Comparison of ENCODE assay signal across 18 cellular contexts in the genomic region with DNA sequence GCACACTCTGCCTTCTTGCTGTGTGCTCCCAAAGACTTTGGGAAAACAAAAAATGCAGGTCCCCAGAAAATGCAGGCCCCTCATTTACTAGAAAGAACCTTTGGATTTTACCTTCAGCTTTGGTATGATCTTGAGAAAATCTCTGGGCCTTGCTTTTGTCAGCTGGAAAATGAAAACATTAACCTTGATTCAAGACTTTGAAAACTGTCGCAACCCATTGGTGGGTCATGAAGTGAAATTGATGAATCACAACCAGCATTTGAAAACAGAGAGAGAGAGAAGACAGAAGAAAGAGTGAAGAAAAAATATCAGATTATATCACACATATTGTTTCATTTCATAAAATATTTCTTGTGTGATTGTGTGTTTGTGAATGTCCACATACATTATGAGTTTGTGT.
DNase-seq lines count a peak whose midpoint lies in the region; ATAC-seq and TF ChIP-seq lines count a peak whose summit lies in the region.
"Had no signal": no experiment of that assay in that cellular context is flagged by ENCODE, and none has a peak within 500 bp of the region (broad histone marks: within the 10 kb centered on the region; RNA-seq: fewer than 3 reads in every experiment).

No MANE protein-coding gene starts in this region.

- H3K27ac Mint-ChIP-seq in activated T-cell treated with anti-CD3 and anti-CD28 coated beads, Interleukin-2, amount 50 U/mL, for 72 hours, result peak overlapping the region; percentile 7
- peak overlapping the region; percentile 97 for H3K27ac Mint-ChIP-seq in WTC11
- peak overlapping the region; percentile 97 for H3K27ac Mint-ChIP-seq in stimulated activated naive B cell treated with anti-CD40 and anti-IgM and Interleukin-4, amounts not matched to agents 10 μg/mL and 1 μg/mL and 100 μg/mL, for 72 hours
- H3K27ac Mint-ChIP-seq: endodermal cell had no signal

- no peaks in the 10 kb centered on the region for H3K36me3 ChIP-seq in hepatocyte (replicated peaks; ENCODE audit: insufficient read depth, low read depth)
- H3K36me3 ChIP-seq: left lung, stomach, vagina had no signal

- no peaks in the 10 kb centered on the region for H3K9me3 ChIP-seq in hepatocyte (ENCODE audit: low read depth)
- H3K9me3 ChIP-seq: left lung, psoas muscle, stomach, vagina had no signal

- H3K4me3 ChIP-seq in hepatocyte (no peak overlapping the region), dorsolateral prefrontal cortex (no peak overlapping the region)
- H3K4me3 ChIP-seq: left lung, psoas muscle, stomach, vagina had no signal

- H3K27ac ChIP-seq in hepatocyte (peak overlapping the region; percentile 93), dorsolateral prefrontal cortex (no peak overlapping the region)
- H3K27ac ChIP-seq: psoas muscle, vagina had no signal

- 90% methylated on average over 1 of the region's 1 CpG for WGBS in hepatocyte (ENCODE audit: low lambda C conversion rate, missing lambda C conversion rate)

- POLR2A ChIA-PET in WTC11 (lab: Charles Lee), result interaction anchor here (1.0 kb wide), 1 partner anchor 20 kb away, joined by 3 read pairs; no protein-coding TSS in a partner anchor

- TF ChIP-seq CTCF in WTC11 (IDR thresholded peaks at IDR 0.05) (no peak), hepatocyte (IDR thresholded peaks at IDR 0.05; ENCODE audit: poor library complexity) (no peak), dorsolateral prefrontal cortex (IDR thresholded peaks at IDR 0.05 in 54 of 56, conservative IDR thresholded peaks at IDR 0.05 in 2 of 56; ENCODE audit: low read depth in 1 of 56, partially characterized antibody in 56 of 56) (no peak)

- intact Hi-C loops in dorsolateral prefrontal cortex (cut with DNase I), result no loop called here

- H2AFZ ChIP-seq in hepatocyte, result no peak overlapping the region

- H3K4me1 Mint-ChIP-seq in activated T-cell treated with anti-CD3 and anti-CD28 coated beads, Interleukin-2, amount 50 U/mL, for 72 hours (ENCODE audit: low read depth), result peaks cover 40% of the 10 kb centered on the region
- H3K4me1 Mint-ChIP-seq in WTC11, result peaks cover 67% of the 10 kb centered on the region
- H3K4me1 Mint-ChIP-seq in stimulated activated naive B cell treated with anti-CD40 and anti-IgM and Interleukin-4, amounts not matched to agents 10 μg/mL and 1 μg/mL and 100 μg/mL, for 72 hours, result peaks cover 48 to 73% of the 10 kb centered on the region in 2 donors

- H3K9me3 Mint-ChIP-seq in activated T-cell treated with anti-CD3 and anti-CD28 coated beads, Interleukin-2, amount 50 U/mL, for 72 hours, result no peaks in the 10 kb centered on the region
- no peaks in the 10 kb centered on the region for H3K9me3 Mint-ChIP-seq in WTC11
- H3K9me3 Mint-ChIP-seq in stimulated activated naive B cell treated with anti-CD40 and anti-IgM and Interleukin-4, amounts not matched to agents 10 μg/mL and 1 μg/mL and 100 μg/mL, for 72 hours, result peaks cover 0 to 3% of the 10 kb centered on the region in 2 donors
- H3K9me3 Mint-ChIP-seq: endodermal cell had no signal

- H3K4me3 Mint-ChIP-seq in activated T-cell treated with anti-CD3 and anti-CD28 coated beads, Interleukin-2, amount 50 U/mL, for 72 hours, result peak overlapping the region; percentile 3 to 26
- no peak overlapping the region for H3K4me3 Mint-ChIP-seq in WTC11
- no peak overlapping the region for H3K4me3 Mint-ChIP-seq in stimulated activated naive B cell treated with anti-CD40 and anti-IgM and Interleukin-4, amounts not matched to agents 10 μg/mL and 1 μg/mL and 100 μg/mL, for 72 hours
- H3K4me3 Mint-ChIP-seq: activated naive CD8-positive, alpha-beta T cell; endodermal cell had no signal

- no peak overlapping the region for H3K4me2 ChIP-seq in hepatocyte

- no peak for DNase-seq in activated T-cell treated with anti-CD3 and anti-CD28 coated beads, Interleukin-2, amount 50 U/mL, for 72 hours
- no peak for DNase-seq in activated T-cell treated with anti-CD3 and anti-CD28 coated beads, Interleukin-2, amount 50 U/mL, for 48 hours
- DNase-seq in WTC11 (ENCODE audit: low spot score), result no peak
- no peak for DNase-seq in hepatocyte (ENCODE audit: low spot score)
- no peak for DNase-seq in stimulated activated naive B cell treated with anti-CD40 and anti-IgM and Interleukin-4, amounts not matched to agents 10 μg/mL and 1 μg/mL and 100 μg/mL, for 72 hours
- no peak for DNase-seq in NCI-H1436 (lab: John Stamatoyannopoulos, UW)
- DNase-seq in GF-D8 (lab: John Stamatoyannopoulos, UW), result no peak
- DNase-seq in dorsolateral prefrontal cortex, result no peak
- DNase-seq: caudate nucleus, endodermal cell, left lung, NCI-H146, NCI-H226, psoas muscle, stomach had no signal

- peaks cover 21% of the 10 kb centered on the region for H3K4me1 ChIP-seq in hepatocyte (ENCODE audit: insufficient read depth)

- no peaks in the 10 kb centered on the region for H3K36me3 Mint-ChIP-seq in activated T-cell treated with anti-CD3 and anti-CD28 coated beads, Interleukin-2, amount 50 U/mL, for 72 hours (ENCODE audit: insufficient read depth in 2 of 2)
- H3K36me3 Mint-ChIP-seq in WTC11, result no peaks in the 10 kb centered on the region; the same call in 1 of the 2 replicates
- H3K36me3 Mint-ChIP-seq in stimulated activated naive B cell treated with anti-CD40 and anti-IgM and Interleukin-4, amounts not matched to agents 10 μg/mL and 1 μg/mL and 100 μg/mL, for 72 hours, result peaks cover 23 to 32% of the 10 kb centered on the region in 2 donors

- no peaks in the 10 kb centered on the region for H3K9me2 ChIP-seq in hepatocyte (replicated peaks; ENCODE audit: insufficient read depth)

- ATAC-seq in activated T-cell treated with anti-CD3 and anti-CD28 coated beads, Interleukin-2, amount 50 U/mL, for 72 hours (replicated peaks in 1 of 2), result no peak
- no peak for ATAC-seq in WTC11
- no peak for ATAC-seq in stimulated activated naive B cell treated with anti-CD40 and anti-IgM and Interleukin-4, amounts not matched to agents 10 μg/mL and 1 μg/mL and 100 μg/mL, for 72 hours (replicated peaks)
- ATAC-seq: left lung, psoas muscle, Right ventricle myocardium inferior had no signal

- CTCF ChIA-PET in WTC11 (lab: Charles Lee), result interaction anchor here (1.2 to 2.9 kb wide), 5 partner anchors 9 to 355 kb away, joined by 4 to 11 read pairs (median 5); no protein-coding TSS in a partner anchor

- no peaks in the 10 kb centered on the region for H3K79me2 ChIP-seq in hepatocyte

- no peaks in the 10 kb centered on the region for H3K27me3 Mint-ChIP-seq in activated T-cell treated with anti-CD3 and anti-CD28 coated beads, Interleukin-2, amount 50 U/mL, for 72 hours (ENCODE audit: low read depth)
- no peaks in the 10 kb centered on the region for H3K27me3 Mint-ChIP-seq in WTC11 (ENCODE audit: low read depth)
- no peaks in the 10 kb centered on the region for H3K27me3 Mint-ChIP-seq in stimulated activated naive B cell treated with anti-CD40 and anti-IgM and Interleukin-4, amounts not matched to agents 10 μg/mL and 1 μg/mL and 100 μg/mL, for 72 hours
- H3K27me3 Mint-ChIP-seq: activated naive CD8-positive, alpha-beta T cell had no signal

- H3K27me3 ChIP-seq in hepatocyte, result no peaks in the 10 kb centered on the region
- no peaks in the 10 kb centered on the region for H3K27me3 ChIP-seq in dorsolateral prefrontal cortex
- H3K27me3 ChIP-seq: left lung, stomach, vagina had no signal

- H4K20me1 ChIP-seq in hepatocyte (ENCODE audit: insufficient read depth, poor library complexity, severe bottlenecking), result no peaks in the 10 kb centered on the region

TF ChIP-seq in WTC11, 78 proteins besides CTCF, POLR2A, EP300 and RAD21 (continues in another document):
- TF ChIP-seq GTF2I (CRISPR knock-in tag; conservative IDR thresholded peaks at IDR 0.05) (no peak), SMAD4 (CRISPR knock-in tag; IDR thresholded peaks at IDR 0.05) (no peak), CBFB (CRISPR knock-in tag; IDR thresholded peaks at IDR 0.05; ENCODE audit: low read depth) (no peak), ATF1 (CRISPR knock-in tag; IDR thresholded peaks at IDR 0.05) (no peak)
- TF ChIP-seq, protein P1, sequence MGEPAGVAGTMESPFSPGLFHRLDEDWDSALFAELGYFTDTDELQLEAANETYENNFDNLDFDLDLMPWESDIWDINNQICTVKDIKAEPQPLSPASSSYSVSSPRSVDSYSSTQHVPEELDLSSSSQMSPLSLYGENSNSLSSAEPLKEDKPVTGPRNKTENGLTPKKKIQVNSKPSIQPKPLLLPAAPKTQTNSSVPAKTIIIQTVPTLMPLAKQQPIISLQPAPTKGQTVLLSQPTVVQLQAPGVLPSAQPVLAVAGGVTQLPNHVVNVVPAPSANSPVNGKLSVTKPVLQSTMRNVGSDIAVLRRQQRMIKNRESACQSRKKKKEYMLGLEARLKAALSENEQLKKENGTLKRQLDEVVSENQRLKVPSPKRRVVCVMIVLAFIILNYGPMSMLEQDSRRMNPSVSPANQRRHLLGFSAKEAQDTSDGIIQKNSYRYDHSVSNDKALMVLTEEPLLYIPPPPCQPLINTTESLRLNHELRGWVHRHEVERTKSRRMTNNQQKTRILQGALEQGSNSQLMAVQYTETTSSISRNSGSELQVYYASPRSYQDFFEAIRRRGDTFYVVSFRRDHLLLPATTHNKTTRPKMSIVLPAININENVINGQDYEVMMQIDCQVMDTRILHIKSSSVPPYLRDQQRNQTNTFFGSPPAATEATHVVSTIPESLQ (CRISPR knock-in tag; IDR thresholded peaks at IDR 0.05), result no peak
- TF ChIP-seq, protein P2, sequence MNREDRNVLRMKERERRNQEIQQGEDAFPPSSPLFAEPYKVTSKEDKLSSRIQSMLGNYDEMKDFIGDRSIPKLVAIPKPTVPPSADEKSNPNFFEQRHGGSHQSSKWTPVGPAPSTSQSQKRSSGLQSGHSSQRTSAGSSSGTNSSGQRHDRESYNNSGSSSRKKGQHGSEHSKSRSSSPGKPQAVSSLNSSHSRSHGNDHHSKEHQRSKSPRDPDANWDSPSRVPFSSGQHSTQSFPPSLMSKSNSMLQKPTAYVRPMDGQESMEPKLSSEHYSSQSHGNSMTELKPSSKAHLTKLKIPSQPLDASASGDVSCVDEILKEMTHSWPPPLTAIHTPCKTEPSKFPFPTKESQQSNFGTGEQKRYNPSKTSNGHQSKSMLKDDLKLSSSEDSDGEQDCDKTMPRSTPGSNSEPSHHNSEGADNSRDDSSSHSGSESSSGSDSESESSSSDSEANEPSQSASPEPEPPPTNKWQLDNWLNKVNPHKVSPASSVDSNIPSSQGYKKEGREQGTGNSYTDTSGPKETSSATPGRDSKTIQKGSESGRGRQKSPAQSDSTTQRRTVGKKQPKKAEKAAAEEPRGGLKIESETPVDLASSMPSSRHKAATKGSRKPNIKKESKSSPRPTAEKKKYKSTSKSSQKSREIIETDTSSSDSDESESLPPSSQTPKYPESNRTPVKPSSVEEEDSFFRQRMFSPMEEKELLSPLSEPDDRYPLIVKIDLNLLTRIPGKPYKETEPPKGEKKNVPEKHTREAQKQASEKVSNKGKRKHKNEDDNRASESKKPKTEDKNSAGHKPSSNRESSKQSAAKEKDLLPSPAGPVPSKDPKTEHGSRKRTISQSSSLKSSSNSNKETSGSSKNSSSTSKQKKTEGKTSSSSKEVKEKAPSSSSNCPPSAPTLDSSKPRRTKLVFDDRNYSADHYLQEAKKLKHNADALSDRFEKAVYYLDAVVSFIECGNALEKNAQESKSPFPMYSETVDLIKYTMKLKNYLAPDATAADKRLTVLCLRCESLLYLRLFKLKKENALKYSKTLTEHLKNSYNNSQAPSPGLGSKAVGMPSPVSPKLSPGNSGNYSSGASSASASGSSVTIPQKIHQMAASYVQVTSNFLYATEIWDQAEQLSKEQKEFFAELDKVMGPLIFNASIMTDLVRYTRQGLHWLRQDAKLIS (CRISPR knock-in tag; IDR thresholded peaks at IDR 0.05; ENCODE audit: borderline replicate concordance), result no peak

Comparison
In these comparisons a context has a peak if more than half of its experiments do, and no peak if none do; other contexts are left out.
1. H3K27ac Mint-ChIP-seq: peak in every context shown above with its lines; median percentile 97 in WTC11; 97 in stimulated activated naive B cell treated with anti-CD40 and anti-IgM and Interleukin-4, amounts not matched to agents 10 μg/mL and 1 μg/mL and 100 μg/mL, for 72 hours; 7 in activated T-cell treated with anti-CD3 and anti-CD28 coated beads, Interleukin-2, amount 50 U/mL, for 72 hours.
2. H3K4me3 Mint-ChIP-seq: peak in activated T-cell treated with anti-CD3 and anti-CD28 coated beads, Interleukin-2, amount 50 U/mL, for 72 hours (2 of 2); none in WTC11 (single experiment) and stimulated activated naive B cell treated with anti-CD40 and anti-IgM and Interleukin-4, amounts not matched to agents 10 μg/mL and 1 μg/mL and 100 μg/mL, for 72 hours (0 of 2).